18 cellular contexts compared by ENCODE assay signal in the genomic region with DNA sequence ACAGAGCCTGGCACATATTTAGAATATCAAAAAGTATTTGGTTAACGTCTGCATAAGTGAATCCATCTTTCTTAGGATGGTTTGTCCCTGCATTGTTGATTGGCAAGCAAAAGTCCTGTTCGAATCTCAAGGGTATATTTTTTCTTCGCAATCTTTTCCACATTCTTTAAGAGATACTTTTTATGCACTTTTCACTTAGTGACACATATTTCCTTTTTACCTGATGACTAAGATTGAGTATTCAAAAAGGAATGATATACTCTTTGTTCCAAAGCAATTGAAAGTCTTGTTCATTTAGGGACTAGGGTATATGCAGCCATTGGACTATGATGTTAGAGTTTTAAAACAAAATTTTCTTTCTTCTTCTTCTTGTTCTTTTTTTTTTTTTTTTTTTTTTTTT.
DNase-seq lines count a peak whose midpoint lies in the region; ATAC-seq and TF ChIP-seq lines count a peak whose summit lies in the region.
"Had no signal": no experiment of that assay in that cellular context is flagged by ENCODE, and none has a peak within 500 bp of the region (broad histone marks: within the 10 kb centered on the region; RNA-seq: fewer than 3 reads in every experiment).

No MANE protein-coding gene starts in this region.

- H3K4me1 ChIP-seq in ACC112 (ENCODE audit: control insufficient read depth, insufficient read depth, low read length, unreplicated experiment), result peaks cover 51% of the 10 kb centered on the region
- peaks cover 44% of the 10 kb centered on the region for H3K4me1 ChIP-seq in RWPE2 (ENCODE audit: insufficient read depth, poor library complexity, severe bottlenecking)
- H3K4me1 ChIP-seq: Peyer's patch had no signal

- no peaks in the 10 kb centered on the region for H3K9me3 ChIP-seq in RWPE2 (ENCODE audit: severe bottlenecking)
- H3K9me3 ChIP-seq: Peyer's patch had no signal

- H3K27me3 ChIP-seq in ACC112 (ENCODE audit: insufficient read depth, low read length) (no peaks in the 10 kb centered on the region), RWPE2 (ENCODE audit: insufficient read depth, poor library complexity, severe bottlenecking) (no peaks in the 10 kb centered on the region)
- H3K27me3 ChIP-seq: Peyer's patch had no signal

- TF ChIP-seq CTCF in RWPE2 (IDR thresholded peaks at IDR 0.05; ENCODE audit: poor library complexity, severe bottlenecking) (no peak), GM13977 (IDR thresholded peaks at IDR 0.05; ENCODE audit: extremely low read depth, insufficient read depth, missing control alignments) (no peak)

- peak; percentile 36 for DNase-seq in HPDE6-E6E7 (ENCODE audit: extremely low spot score)
- DNase-seq in RWPE2 (ENCODE audit: low spot score), result no peak
- no peak for DNase-seq in epithelial cell of prostate (ENCODE audit: low read depth, low spot score)
- DNase-seq in DMS 273 treated with DMSO at 0.1 percent for 48 hours (lab: John Stamatoyannopoulos, UW), result no peak
- DNase-seq in GM13977 (ENCODE audit: low spot score), result no peak
- DNase-seq in activated CD4-positive, alpha-beta T cell treated with anti-CD3 and anti-CD28 coated beads for 1 hour, result no peak
- DNase-seq: ACHN; CD8-positive, alpha-beta T cell; Karpas-422; NCI-H1417; NCI-H1930; NCI-H2171; NCI-H82; Peyer's patch; SW 1271 had no signal

- in situ Hi-C loops in GM13977 (cut with MboI; ENCODE audit: low pct_unique_long_range_greater_than_20kb, low sequenced_read_pairs, unreplicated experiment), result no loop called here

- no peak overlapping the region for H2AFZ ChIP-seq in ACC112 (ENCODE audit: low read length, unreplicated experiment)

- 0 out of 2 replicates have a peak overlapping the region, but pooled peaks have one; percentile 17 for H3K27ac ChIP-seq in ACC112 (ENCODE audit: low read depth, low read length)
- peak overlapping the region; percentile 42 for H3K27ac ChIP-seq in RWPE2 (ENCODE audit: poor library complexity, severe bottlenecking)
- peak overlapping the region; percentile 41 for H3K27ac ChIP-seq in epithelial cell of prostate
- H3K27ac ChIP-seq: Peyer's patch had no signal

- H3K36me3 ChIP-seq in ACC112 (ENCODE audit: insufficient read depth, low read length) (no peaks in the 10 kb centered on the region), RWPE2 (ENCODE audit: low read depth) (no peaks in the 10 kb centered on the region)
- H3K36me3 ChIP-seq: Peyer's patch had no signal

- no peaks in the 10 kb centered on the region for H3K79me2 ChIP-seq in ACC112 (ENCODE audit: control insufficient read depth, insufficient read depth, low read length, unreplicated experiment)

- ATAC-seq in RWPE2 (ENCODE audit: low read depth) (peak; percentile 81), HG03565 (IDR thresholded peaks at IDR 0.05; ENCODE audit: unreplicated experiment) (no peak)
- ATAC-seq: CD8-positive, alpha-beta T cell; GM12878 had no signal

- H3K4me3 ChIP-seq in ACC112 (ENCODE audit: low read depth, low read length) (no peak overlapping the region), RWPE2 (ENCODE audit: severe bottlenecking) (no peak overlapping the region)
- H3K4me3 ChIP-seq: GM12878, Peyer's patch had no signal
